Comparison of ENCODE assay signal across 27 cellular contexts in genomic region chr6:160070831-160071230, GRCh38. TPM values are rescaled to one million over a fixed set of nuclear protein-coding genes. Genes with fewer than 3 reads are reported as not detected.
"Had no signal": no experiment of that assay in that cellular context is flagged by ENCODE, and none has a peak within 500 bp of the region (broad histone marks: within the 10 kb centered on the region; RNA-seq: fewer than 3 reads in every experiment).

No MANE protein-coding gene starts in this region.

- H3K9me3 Mint-ChIP-seq: activated CD4-positive, alpha-beta T cell treated with anti-CD3 and anti-CD28 coated beads, Interleukin-2, amount 10 ng/mL, durations not matched to agents 7 days and 5 days had no signal

- H3K36me3 ChIP-seq: breast epithelium had no signal

- H3K9ac ChIP-seq: parathyroid adenoma had no signal

- H3K4me1 ChIP-seq: breast epithelium, parathyroid adenoma, right atrium auricular region had no signal

- H3K79me2 ChIP-seq: parathyroid adenoma had no signal

- FAIRE-seq: keratinocyte, urothelium cell line had no signal

- H3K4me2 ChIP-seq: smooth muscle cell had no signal

- DNase-seq: activated CD4-positive, alpha-beta T cell treated with anti-CD3 and anti-CD28 coated beads for 1 hour; activated CD4-positive, alpha-beta T cell treated with anti-CD3 and anti-CD28 coated beads, Interleukin-2, amount 10 ng/mL, durations not matched to agents 7 days and 5 days; activated CD8-positive, alpha-beta memory T cell treated with anti-CD3 and anti-CD28 coated beads for 24 hours; activated naive CD4-positive, alpha-beta T cell treated with Interleukin-2 at 50 U/mL for 16 hours; activated T-cell treated with anti-CD3 and anti-CD28 coated beads, Interleukin-2, amount 50 U/mL, for 1 hour; central memory CD4-positive, alpha-beta T cell; foreskin fibroblast; head of caudate nucleus; hippocampal formation; left cardiac atrium; left ventricle myocardium superior; nucleus accumbens; stimulated activated CD4-positive, alpha-beta T cell treated with anti-CD3 and anti-CD28 coated beads, Interleukin-1b, Interleukin-23, amount 100 ng/mL, for 48 hours; stimulated activated CD4-positive, alpha-beta T cell treated with anti-CD3 and anti-CD28 coated beads, Interleukin-4, amount 100 ng/mL, for 4 hours; stimulated activated CD8-positive, alpha-beta memory T cell treated with anti-CD3 and anti-CD28 coated beads, Interleukin-4, amount 100 ng/mL, for 48 hours; stimulated activated naive CD4-positive, alpha-beta T cell treated with Interleukin-2 at 50 U/mL for 16 hours; T-helper 2 cell; trophoblast cell had no signal

- H3K9me3 ChIP-seq: breast epithelium, right atrium auricular region, thoracic aorta had no signal

- H3K27me3 ChIP-seq: breast epithelium, right atrium auricular region had no signal

- H2AFZ ChIP-seq: parathyroid adenoma had no signal

- H3K27me3 Mint-ChIP-seq: activated CD4-positive, alpha-beta T cell treated with anti-CD3 and anti-CD28 coated beads, Interleukin-2, amount 10 ng/mL, durations not matched to agents 7 days and 5 days had no signal

- H3K4me3 Mint-ChIP-seq: activated CD4-positive, alpha-beta T cell treated with anti-CD3 and anti-CD28 coated beads, Interleukin-2, amount 10 ng/mL, durations not matched to agents 7 days and 5 days had no signal

- H3K27ac ChIP-seq: breast epithelium, parathyroid adenoma, right atrium auricular region, thoracic aorta had no signal

- H3K4me3 ChIP-seq: breast epithelium, right atrium auricular region, smooth muscle cell, thoracic aorta had no signal

- ATAC-seq: esophagus mucosa, left cardiac atrium, left ventricle myocardium superior had no signal

RNA-seq across cellular contexts. Expression of gene SLC22A1, which starts 50.8 kb away (rescaled TPM):
- total RNA-seq: lung microvascular endothelial cell, right atrium auricular region had no signal
